Comparison of ENCODE assay signal across 12 cellular contexts in genomic region chr1:9111357-9111691, GRCh38. TPM values are rescaled to one million over a fixed set of nuclear protein-coding genes. Genes with fewer than 3 reads are reported as not detected.
"Had no signal": no experiment of that assay in that cellular context is flagged by ENCODE, and none has a peak within 500 bp of the region (broad histone marks: within the 10 kb centered on the region; RNA-seq: fewer than 3 reads in every experiment).

No MANE protein-coding gene starts in this region.

- H3K36me3 ChIP-seq: adrenal gland, uterus, WERI-Rb-1 had no signal

- H3K4me1 ChIP-seq: uterus had no signal

- H3K27ac ChIP-seq: ascending aorta, parathyroid adenoma, stomach, suprapubic skin, uterus, WERI-Rb-1 had no signal

- H2AFZ ChIP-seq: parathyroid adenoma had no signal

- H3K79me2 ChIP-seq: parathyroid adenoma had no signal

- H3K4me3 ChIP-seq: adrenal gland, ascending aorta, gastrocnemius medialis, stomach, suprapubic skin, tibial nerve, uterus had no signal

- H3K27me3 ChIP-seq: adrenal gland, ascending aorta, gastrocnemius medialis, stomach, suprapubic skin, tibial nerve, uterus had no signal

- H3K9ac ChIP-seq: parathyroid adenoma had no signal

- H3K9me3 ChIP-seq: adrenal gland, ascending aorta, gastrocnemius medialis, stomach, suprapubic skin, tibial nerve, uterus had no signal

RNA-seq across cellular contexts. Expression of gene SLC2A5, which starts 41.9 kb away (rescaled TPM):
- total RNA-seq: activated CD4-positive, alpha-beta T cell treated with anti-CD3 and anti-CD28 coated beads, Interleukin-2, amount 10 ng/mL, durations not matched to agents 7 days and 5 days; activated CD8-positive, alpha-beta T cell treated with anti-CD3 and anti-CD28 coated beads, Interleukin-2, amount 10 ng/mL, durations not matched to agents 7 days and 5 days; pulmonary artery endothelial cell had no signal
